11 cellular contexts compared by ENCODE assay signal in genomic region chr15:96343529-96344072, GRCh38. TPM values are rescaled to one million over a fixed set of nuclear protein-coding genes. Genes with fewer than 3 reads are reported as not detected.
DNase-seq lines count a peak whose midpoint lies in the region; ATAC-seq and TF ChIP-seq lines count a peak whose summit lies in the region.
"Had no signal": no experiment of that assay in that cellular context is flagged by ENCODE, and none has a peak within 500 bp of the region (broad histone marks: within the 10 kb centered on the region; RNA-seq: fewer than 3 reads in every experiment).

No MANE protein-coding gene starts in this region.

- no peak overlapping the region for H3K27ac Mint-ChIP-seq in T-helper 17 cell
- H3K27ac Mint-ChIP-seq in immature natural killer cell = no peak overlapping the region

- peaks cover 89% of the 10 kb centered on the region for H3K27me3 Mint-ChIP-seq in T-helper 17 cell
- H3K27me3 Mint-ChIP-seq in immature natural killer cell (ENCODE audit: low read depth in 3 of 3) = peaks cover 44 to 81% (median 69%) of the 10 kb centered on the region in 3 donors

- no peaks in the 10 kb centered on the region for H3K4me1 Mint-ChIP-seq in T-helper 17 cell
- H3K4me1 Mint-ChIP-seq in immature natural killer cell = peaks cover 6% of the 10 kb centered on the region in 2 donors

- ATAC-seq in left lung (no peak), T-helper 17 cell (no peak), foreskin keratinocyte (no peak)

- H3K27me3 ChIP-seq in HUES6 (ENCODE audit: control insufficient read depth, insufficient read depth, low read length) (peaks cover 97% of the 10 kb centered on the region), left lung (peaks cover 0 to 100% of the 10 kb centered on the region in 2 donors), smooth muscle cell (ENCODE audit: low read depth) (peaks cover 78% of the 10 kb centered on the region), foreskin keratinocyte (no peaks in the 10 kb centered on the region)

- H3K4me2 ChIP-seq in smooth muscle cell = peak overlapping the region; percentile 41

- H3K27ac ChIP-seq in HUES6 (ENCODE audit: low read depth, low read length) = no peak overlapping the region
- peak overlapping the region; percentile 39 for H3K27ac ChIP-seq in cingulate gyrus (ENCODE audit: low read depth, low read length)
- peak overlapping the region; percentile 88 for H3K27ac ChIP-seq in left lung
- H3K27ac ChIP-seq in smooth muscle cell (ENCODE audit: low read depth) = no peak overlapping the region
- no peak overlapping the region for H3K27ac ChIP-seq in foreskin keratinocyte

- peaks cover 7% of the 10 kb centered on the region for H3K79me2 ChIP-seq in smooth muscle cell (ENCODE audit: low read depth)

- H3K36me3 Mint-ChIP-seq in T-helper 17 cell (ENCODE audit: low read depth) (peaks cover 2% of the 10 kb centered on the region), immature natural killer cell (peaks cover 0 to 10% (median 0%) of the 10 kb centered on the region in 3 donors)

- DNase-seq in left lung (no peak), smooth muscle cell (lab: John Stamatoyannopoulos, UW; ENCODE audit: unreplicated experiment) (no peak), T-helper 17 cell (no peak), foreskin keratinocyte (no peak), immature natural killer cell (no peak), NOMO-1 treated with dmso at 0.1 percent for 144 hours (lab: John Stamatoyannopoulos, UW; ENCODE audit: unreplicated experiment) (no peak)
- DNase-seq: COR-L47, NCI-H1436, OCI-M1 had no signal

- H3K9me3 ChIP-seq in HUES6 (ENCODE audit: control insufficient read depth, insufficient read depth, low read depth, low read length) = no peaks in the 10 kb centered on the region
- H3K9me3 ChIP-seq in left lung = no peaks in the 10 kb centered on the region
- no peaks in the 10 kb centered on the region for H3K9me3 ChIP-seq in smooth muscle cell (replicated peaks; ENCODE audit: low read depth)
- peaks cover 3% of the 10 kb centered on the region for H3K9me3 ChIP-seq in T-helper 17 cell (ENCODE audit: control insufficient read depth, low read length, poor library complexity, severe bottlenecking)

- intact Hi-C loops in left lung (cut with DNase I) = no loop called here

- TF ChIP-seq CTCF in left lung (IDR thresholded peaks at IDR 0.05) (no peak), smooth muscle cell (IDR thresholded peaks at IDR 0.05; ENCODE audit: borderline replicate concordance, insufficient read depth, poor library complexity, severe bottlenecking) (no peak), foreskin keratinocyte (conservative IDR thresholded peaks at IDR 0.05) (no peak)

- H2AFZ ChIP-seq in smooth muscle cell (ENCODE audit: low read depth) = no peak overlapping the region

- 26% methylated on average over 28 of the region's 29 CpGs for WGBS in smooth muscle cell (ENCODE audit: low lambda C conversion rate)

- H3K9ac ChIP-seq in HUES6 (ENCODE audit: low read length) (no peak overlapping the region), smooth muscle cell (ENCODE audit: low read depth) (no peak overlapping the region)

- no peaks in the 10 kb centered on the region for H3F3A ChIP-seq in smooth muscle cell (ENCODE audit: low read depth)

- H3K4me3 Mint-ChIP-seq in T-helper 17 cell (no peak overlapping the region), immature natural killer cell (no peak overlapping the region)

- H3K4me3 ChIP-seq in HUES6 (ENCODE audit: low read depth, low read length) = peak overlapping the region; percentile 37
- no peak overlapping the region for H3K4me3 ChIP-seq in left lung
- H3K4me3 ChIP-seq in smooth muscle cell = no peak overlapping the region

- H3K36me3 ChIP-seq in HUES6 (ENCODE audit: control insufficient read depth, insufficient read depth, low read length) (no peaks in the 10 kb centered on the region), left lung (no peaks in the 10 kb centered on the region), smooth muscle cell (ENCODE audit: low read depth) (no peaks in the 10 kb centered on the region)

- H3K9me3 Mint-ChIP-seq in immature natural killer cell = peaks cover 2 to 44% (median 7%) of the 10 kb centered on the region in 6 donors

- H3K4me1 ChIP-seq in HUES6 (ENCODE audit: control insufficient read depth, insufficient read depth, low read length) (peaks cover 60% of the 10 kb centered on the region), left lung (peaks cover 0 to 8% of the 10 kb centered on the region in 2 donors), smooth muscle cell (ENCODE audit: low read depth) (peaks cover 80% of the 10 kb centered on the region), foreskin keratinocyte (peaks cover 11% of the 10 kb centered on the region)

- H4K20me1 ChIP-seq in smooth muscle cell (ENCODE audit: low read depth) = peaks cover 12% of the 10 kb centered on the region

RNA-seq across cellular contexts. Expression of gene NR2F2, which starts 13.1 kb away (rescaled TPM):
- total RNA-seq in left lung (10 to 100 TPM; 53.4 to 76.0 TPM), smooth muscle cell (4.5 and 9.8 TPM in 2 replicates), T-helper 17 cell (not detected), foreskin keratinocyte (24.9 and 30.6 TPM in 2 replicates)
- polyA plus RNA-seq in smooth muscle cell (4.7 and 11.3 TPM in 2 replicates), foreskin keratinocyte (20.3 and 20.8 TPM in 2 replicates), immature natural killer cell (not detected)

Comparison
In these comparisons a context has a peak if more than half of its experiments do, and no peak if none do; other contexts are left out.
1. H3K27ac ChIP-seq: peak in cingulate gyrus (single experiment) and left lung (2 of 2); none in HUES6 (single experiment), smooth muscle cell (single experiment) and foreskin keratinocyte (single experiment).